In genomic region chr15:60758961-60759729, GRCh38 we compare ENCODE assay signal across 11 cellular contexts.
DNase-seq lines count a peak whose midpoint lies in the region; ATAC-seq and TF ChIP-seq lines count a peak whose summit lies in the region.
"Had no signal": no experiment of that assay in that cellular context is flagged by ENCODE, and none has a peak within 500 bp of the region (broad histone marks: within the 10 kb centered on the region; RNA-seq: fewer than 3 reads in every experiment).

No MANE protein-coding gene starts in this region.

- DNase-seq in AG04449 (ENCODE audit: low read depth, low spot score) (peak; percentile 93), HS-5 (ENCODE audit: low read depth) (peak; percentile 77), choroid plexus epithelial cell (ENCODE audit: low read depth) (peak; percentile 98), kidney tubule cell (ENCODE audit: low spot score) (peak; percentile 68), NCI-H1092 (lab: John Stamatoyannopoulos, UW) (no peak), DMS153 (lab: John Stamatoyannopoulos, UW) (no peak), mucosa of descending colon (no peak)
- DNase-seq: left lung, PC-9 had no signal

- ATAC-seq in HG03521 (IDR thresholded peaks at IDR 0.05; ENCODE audit: unreplicated experiment) = no peak
- no peak for ATAC-seq in mucosa of descending colon
- ATAC-seq: HCT116, left lung had no signal

- CTCF ChIA-PET in AG04449 (lab: Yijun Ruan, JAX) = interaction anchor here (0.8 to 1.0 kb wide), 3 partner anchors 10 to 158 kb away, joined by 3 read pairs; no protein-coding TSS in a partner anchor

- no peaks in the 10 kb centered on the region for H3K9me3 ChIP-seq in mucosa of descending colon
- H3K9me3 ChIP-seq: left lung had no signal

- no peaks in the 10 kb centered on the region for H3K36me3 ChIP-seq in mucosa of descending colon (ENCODE audit: low read depth)
- H3K36me3 ChIP-seq: left lung had no signal

- H3K4me3 ChIP-seq in AG04449 (ENCODE audit: low read depth, low read length) (no peak overlapping the region), choroid plexus epithelial cell (ENCODE audit: low read depth, low read length) (no peak overlapping the region), mucosa of descending colon (no peak overlapping the region)
- H3K4me3 ChIP-seq: left lung, PC-9 had no signal

- intact Hi-C loops in mucosa of descending colon (cut with DNase I, micrococcal nuclease) = no loop called here

- TF ChIP-seq CTCF in AG04449 (IDR thresholded peaks at IDR 0.05; ENCODE audit: insufficient read depth, low read length, missing control alignments) = no peak
- TF ChIP-seq CTCF in choroid plexus epithelial cell (conservative IDR thresholded peaks at IDR 0.05; ENCODE audit: low read depth, low read length) = no peak
- TF ChIP-seq CTCF in mucosa of descending colon (IDR thresholded peaks at IDR 0.05) = no peak

- H3K4me1 ChIP-seq in mucosa of descending colon (ENCODE audit: low read depth) = no peaks in the 10 kb centered on the region
- H3K4me1 ChIP-seq: left lung had no signal

- POLR2A ChIA-PET in AG04449 (lab: Yijun Ruan, JAX) = no interaction called here

Comparison
In these comparisons a context has a peak if more than half of its experiments do, and no peak if none do; other contexts are left out.
1. DNase-seq: peak in AG04449 (single experiment), HS-5 (single experiment), choroid plexus epithelial cell (single experiment) and kidney tubule cell (single experiment); none in NCI-H1092 (single experiment), DMS153 (single experiment) and mucosa of descending colon (0 of 3).